Comparison of ENCODE assay signal across 1 cellular context in genomic region chr21:30426732-30427131, GRCh38.
TF ChIP-seq lines count a peak whose summit lies in the region.

No MANE protein-coding gene starts in this region.

TF ChIP-seq in H1, 55 proteins besides CTCF, POLR2A, EP300 and RAD21:
- 0 out of 2 replicates have a peak, but pooled peaks have one; percentile 24 for TF ChIP-seq YY1 (IDR thresholded peaks at IDR 0.05; ENCODE audit: low read depth, low read length)
- peak; percentile 31 for TF ChIP-seq NANOG (IDR thresholded peaks at IDR 0.05; ENCODE audit: insufficient read depth, low read depth, low read length, poor library complexity, severe bottlenecking)
- TF ChIP-seq POLR2AphosphoS5 (IDR thresholded peaks at IDR 0.05; ENCODE audit: low read depth, low read length) = no peak
- TF ChIP-seq CEBPB (IDR thresholded peaks at IDR 0.05; ENCODE audit: low read depth, low read length) = no peak
- peak; percentile 88 for TF ChIP-seq TEAD4 (IDR thresholded peaks at IDR 0.05; ENCODE audit: low read depth, low read length)
- TF ChIP-seq SP1 (IDR thresholded peaks at IDR 0.05; ENCODE audit: low read depth, low read length) = peak; percentile 58; the same call in 1 of the 2 replicates
